Comparison of ENCODE assay signal across 22 cellular contexts in genomic region chr4:126209117-126209516, GRCh38.
A peak's percentile ranks its signal among the peaks of the same experiment; 100 is the strongest.
DNase-seq lines count a peak whose midpoint lies in the region; ATAC-seq and TF ChIP-seq lines count a peak whose summit lies in the region.
"Had no signal": no experiment of that assay in that cellular context is flagged by ENCODE, and none has a peak within 500 bp of the region (broad histone marks: within the 10 kb centered on the region; RNA-seq: fewer than 3 reads in every experiment).

No MANE protein-coding gene starts in this region.

- H3K36me3 ChIP-seq in MG63 (no peaks in the 10 kb centered on the region), body of pancreas (replicated peaks in 1 of 2; ENCODE audit: insufficient read depth in 1 of 2, low read depth in 2 of 2) (no peaks in the 10 kb centered on the region)
- H3K36me3 ChIP-seq: Peyer's patch had no signal

- 37 to 46% methylated on average over 4 of the region's 4 CpGs for WGBS in body of pancreas, 2 donors

- DNase-seq in GM03348 (ENCODE audit: low spot score) (peak; percentile 3), MG63 (peak; percentile 26), foreskin fibroblast (peak; percentile 20 to 64), stromal cell of bone marrow (ENCODE audit: low read depth) (peak; percentile 31), body of pancreas (no peak), RKO (ENCODE audit: low spot score) (no peak), NCI-H226 (no peak)
- DNase-seq: ACHN; Caco-2; CD4-positive, alpha-beta T cell; DMS153; GDM1; HCEC 1CT; NCI-H1105 treated with DMSO at 0.1 percent for 48 hours; NCI-H1694 treated with DMSO at 0.1 percent for 48 hours; NCI-H510A; NCI-H748 treated with DMSO at 0.1 percent for 48 hours; NK-92 treated with Interleukin-12 subunit alpha and Interleukin-12 subunit beta, amount 100 ng/mL, for 24 hours; Peyer's patch; SHP77; SK-N-SH had no signal

- H3K4me1 ChIP-seq in body of pancreas: no peaks in the 10 kb centered on the region
- H3K4me1 ChIP-seq: Caco-2, Peyer's patch had no signal

- H3K27ac ChIP-seq in body of pancreas: no peak overlapping the region
- H3K27ac ChIP-seq: Peyer's patch had no signal

- H3K4me3 ChIP-seq in MG63: no peak overlapping the region
- H3K4me3 ChIP-seq in foreskin fibroblast (ENCODE audit: low read depth in 1 of 2, low read length in 2 of 2): no peak overlapping the region
- H3K4me3 ChIP-seq in body of pancreas: no peak overlapping the region
- H3K4me3 ChIP-seq: K562, Peyer's patch had no signal

- ATAC-seq in body of pancreas: no peak
- ATAC-seq: K562 had no signal

- H3K9me3 ChIP-seq in MG63 (no peaks in the 10 kb centered on the region), body of pancreas (no peaks in the 10 kb centered on the region)
- H3K9me3 ChIP-seq: Caco-2, SK-N-SH had no signal

- TF ChIP-seq CTCF in foreskin fibroblast (IDR thresholded peaks at IDR 0.05; ENCODE audit: low read depth, low read length) (no peak), body of pancreas (IDR thresholded peaks at IDR 0.05) (no peak)

- H3K27me3 ChIP-seq in MG63 (no peaks in the 10 kb centered on the region), body of pancreas (no peaks in the 10 kb centered on the region)
- H3K27me3 ChIP-seq: Peyer's patch had no signal

- TF ChIP-seq POLR2A in body of pancreas (IDR thresholded peaks at IDR 0.05): no peak

- intact Hi-C loops in body of pancreas (cut with DNase I): no loop called here

Comparison
In these comparisons a context has a peak if more than half of its experiments do, and no peak if none do; other contexts are left out.
1. DNase-seq: peak in GM03348 (single experiment), MG63 (single experiment), foreskin fibroblast (2 of 2) and stromal cell of bone marrow (single experiment); none in body of pancreas (0 of 4), RKO (single experiment) and NCI-H226 (single experiment).